In the genomic region with DNA sequence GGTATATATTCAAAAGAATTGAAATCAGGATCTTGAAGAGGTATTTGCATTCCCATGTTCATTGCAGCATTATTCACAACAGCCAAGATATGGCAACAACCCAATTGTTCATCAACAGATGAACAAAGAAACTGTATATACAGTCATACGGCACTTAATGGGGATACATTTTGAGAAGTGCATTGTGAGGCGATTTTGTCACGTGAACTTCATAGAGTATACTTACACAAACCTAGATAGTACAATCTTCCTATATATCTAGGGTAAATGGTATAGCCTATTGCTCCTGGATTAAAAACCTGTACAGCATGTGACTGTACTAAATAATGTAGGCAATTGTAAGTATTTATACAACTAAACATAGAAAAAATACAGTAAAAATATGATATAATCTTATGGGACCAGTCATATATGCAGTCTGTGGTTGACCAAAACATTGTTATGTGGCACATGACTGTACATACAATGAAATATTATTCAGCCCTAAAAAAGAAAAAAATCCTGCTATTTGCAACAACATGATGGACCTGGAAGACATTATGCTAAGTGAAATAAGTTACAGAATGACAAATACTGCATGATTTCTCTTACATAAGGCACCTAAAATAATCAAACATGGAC, we compare ENCODE assay signal across 21 cellular contexts.
"Had no signal": no experiment of that assay in that cellular context is flagged by ENCODE, and none has a peak within 500 bp of the region (broad histone marks: within the 10 kb centered on the region; RNA-seq: fewer than 3 reads in every experiment).

No MANE protein-coding gene starts in this region.

- H3K4me3 Mint-ChIP-seq: memory B cell; mesothelial cell of epicardium; stimulated activated naive CD8-positive, alpha-beta T cell treated with anti-CD3 and anti-CD28 coated beads, Interleukin-15, Interleukin-2, amounts not matched to agents 100 ng/mL and 50 ng/mL, for 24 hours had no signal

- H3K27me3 Mint-ChIP-seq: memory B cell; stimulated activated naive CD8-positive, alpha-beta T cell treated with anti-CD3 and anti-CD28 coated beads, Interleukin-15, Interleukin-2, amounts not matched to agents 100 ng/mL and 50 ng/mL, for 24 hours had no signal

- DNase-seq: dorsolateral prefrontal cortex; effector CD8-positive, alpha-beta T cell; foreskin melanocyte; head of caudate nucleus; kidney; left cardiac atrium; left ventricle myocardium inferior; lower lobe of right lung; sigmoid colon; stimulated activated CD4-positive, alpha-beta T cell treated with anti-CD3 and anti-CD28 coated beads, Interleukin-12 subunit alpha, Interleukin-12 subunit beta, amount 100 ng/mL, for 4 hours; testis; upper lobe of right lung had no signal

- H3K36me3 ChIP-seq: left ventricle myocardium inferior, lower lobe of right lung, neutrophil, sigmoid colon, tibial nerve, upper lobe of right lung, vagina had no signal

- H3K36me3 Mint-ChIP-seq: memory B cell, mesothelial cell of epicardium had no signal

- H3K27me3 ChIP-seq: dorsolateral prefrontal cortex, hepatocyte, neutrophil, sigmoid colon, testis, tibial nerve, upper lobe of right lung, vagina had no signal

- H3K27ac Mint-ChIP-seq: memory B cell; mesothelial cell of epicardium; stimulated activated naive CD8-positive, alpha-beta T cell treated with anti-CD3 and anti-CD28 coated beads, Interleukin-15, Interleukin-2, amounts not matched to agents 100 ng/mL and 50 ng/mL, for 24 hours had no signal

- ATAC-seq: left cardiac atrium, lower lobe of right lung, upper lobe of right lung had no signal

- H3K4me1 Mint-ChIP-seq: memory B cell, mesothelial cell of epicardium had no signal

- H3K9me3 Mint-ChIP-seq: memory B cell; mesothelial cell of epicardium; stimulated activated naive CD8-positive, alpha-beta T cell treated with anti-CD3 and anti-CD28 coated beads, Interleukin-15, Interleukin-2, amounts not matched to agents 100 ng/mL and 50 ng/mL, for 24 hours had no signal

- H3K4me3 ChIP-seq: coronary artery, dorsolateral prefrontal cortex, hepatocyte, left ventricle myocardium inferior, lower lobe of right lung, sigmoid colon, skin epidermis, testis, tibial nerve, upper lobe of right lung, vagina had no signal

- H3K4me1 ChIP-seq: left ventricle myocardium inferior, lower lobe of right lung, sigmoid colon, testis, tibial nerve, upper lobe of right lung, vagina had no signal

- H3K9me3 ChIP-seq: left ventricle myocardium inferior, lower lobe of right lung, neutrophil, sigmoid colon, testis, tibial nerve, upper lobe of right lung, vagina had no signal

- H3K27ac ChIP-seq: coronary artery, dorsolateral prefrontal cortex, hepatocyte, left ventricle myocardium inferior, lower lobe of right lung, neutrophil, sigmoid colon, skin epidermis, testis, tibial nerve, upper lobe of right lung, vagina had no signal
